In the genomic region with DNA sequence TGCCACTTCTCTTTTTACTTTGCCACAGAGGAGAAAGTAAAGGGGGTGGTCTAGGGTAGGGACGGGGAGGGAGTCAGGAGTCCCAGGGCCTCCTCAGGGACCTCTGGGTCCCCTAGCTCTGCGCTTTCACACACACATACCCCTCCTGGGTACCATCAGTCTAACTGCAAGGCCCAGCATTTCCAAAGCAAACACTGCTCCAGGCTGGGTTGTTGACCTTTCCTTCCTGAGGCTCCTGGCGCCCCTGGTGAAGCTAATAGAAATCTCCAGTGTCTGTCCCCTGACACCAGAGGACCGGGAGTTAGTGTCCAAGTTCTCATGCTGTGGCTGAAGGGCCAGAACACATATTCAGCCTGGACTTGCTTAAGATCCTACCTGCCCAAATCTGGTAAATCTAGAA, we compare ENCODE assay signal across 1 cellular context.
TF ChIP-seq lines count a peak whose summit lies in the region.

No MANE protein-coding gene starts in this region.

TF ChIP-seq in HepG2, 621 proteins besides CTCF, POLR2A, EP300 and RAD21 (continued from another document):
- TF ChIP-seq ZBTB26 (CRISPR knock-in tag; IDR thresholded peaks at IDR 0.05; ENCODE audit: borderline replicate concordance), result no peak
- no peak for TF ChIP-seq ATAD3A (CRISPR knock-in tag; IDR thresholded peaks at IDR 0.05)
- TF ChIP-seq RXRB (CRISPR knock-in tag; IDR thresholded peaks at IDR 0.05; ENCODE audit: borderline replicate concordance), result peak; percentile 75
- 0 out of 2 replicates have a peak, but pooled peaks have one; percentile 18 for TF ChIP-seq PAXIP1 (CRISPR knock-in tag; conservative IDR thresholded peaks at IDR 0.05)
- TF ChIP-seq, protein P1, sequence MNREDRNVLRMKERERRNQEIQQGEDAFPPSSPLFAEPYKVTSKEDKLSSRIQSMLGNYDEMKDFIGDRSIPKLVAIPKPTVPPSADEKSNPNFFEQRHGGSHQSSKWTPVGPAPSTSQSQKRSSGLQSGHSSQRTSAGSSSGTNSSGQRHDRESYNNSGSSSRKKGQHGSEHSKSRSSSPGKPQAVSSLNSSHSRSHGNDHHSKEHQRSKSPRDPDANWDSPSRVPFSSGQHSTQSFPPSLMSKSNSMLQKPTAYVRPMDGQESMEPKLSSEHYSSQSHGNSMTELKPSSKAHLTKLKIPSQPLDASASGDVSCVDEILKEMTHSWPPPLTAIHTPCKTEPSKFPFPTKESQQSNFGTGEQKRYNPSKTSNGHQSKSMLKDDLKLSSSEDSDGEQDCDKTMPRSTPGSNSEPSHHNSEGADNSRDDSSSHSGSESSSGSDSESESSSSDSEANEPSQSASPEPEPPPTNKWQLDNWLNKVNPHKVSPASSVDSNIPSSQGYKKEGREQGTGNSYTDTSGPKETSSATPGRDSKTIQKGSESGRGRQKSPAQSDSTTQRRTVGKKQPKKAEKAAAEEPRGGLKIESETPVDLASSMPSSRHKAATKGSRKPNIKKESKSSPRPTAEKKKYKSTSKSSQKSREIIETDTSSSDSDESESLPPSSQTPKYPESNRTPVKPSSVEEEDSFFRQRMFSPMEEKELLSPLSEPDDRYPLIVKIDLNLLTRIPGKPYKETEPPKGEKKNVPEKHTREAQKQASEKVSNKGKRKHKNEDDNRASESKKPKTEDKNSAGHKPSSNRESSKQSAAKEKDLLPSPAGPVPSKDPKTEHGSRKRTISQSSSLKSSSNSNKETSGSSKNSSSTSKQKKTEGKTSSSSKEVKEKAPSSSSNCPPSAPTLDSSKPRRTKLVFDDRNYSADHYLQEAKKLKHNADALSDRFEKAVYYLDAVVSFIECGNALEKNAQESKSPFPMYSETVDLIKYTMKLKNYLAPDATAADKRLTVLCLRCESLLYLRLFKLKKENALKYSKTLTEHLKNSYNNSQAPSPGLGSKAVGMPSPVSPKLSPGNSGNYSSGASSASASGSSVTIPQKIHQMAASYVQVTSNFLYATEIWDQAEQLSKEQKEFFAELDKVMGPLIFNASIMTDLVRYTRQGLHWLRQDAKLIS (CRISPR knock-in tag; IDR thresholded peaks at IDR 0.05), result no peak
- TF ChIP-seq FOXK1 (CRISPR knock-in tag; IDR thresholded peaks at IDR 0.05; ENCODE audit: borderline replicate concordance, low read depth), result 0 out of 2 replicates have a peak, but pooled peaks have one; percentile 29
- TF ChIP-seq FOXA1 (IDR thresholded peaks at IDR 0.05), result no peak
- TF ChIP-seq FOXA1 (CRISPR knock-in tag; IDR thresholded peaks at IDR 0.05), result peak; percentile 85
- TF ChIP-seq ZSCAN30 (CRISPR knock-in tag; IDR thresholded peaks at IDR 0.05), result no peak
- TF ChIP-seq ZNF614 (CRISPR knock-in tag; IDR thresholded peaks at IDR 0.05; ENCODE audit: borderline replicate concordance), result 0 out of 2 replicates have a peak, but pooled peaks have one; percentile 28
- TF ChIP-seq HMG20A (CRISPR knock-in tag; IDR thresholded peaks at IDR 0.05; ENCODE audit: borderline replicate concordance), result 0 out of 2 replicates have a peak, but pooled peaks have one; percentile 19
